Comparison of ENCODE assay signal across 8 cellular contexts in genomic region chr14:35341454-35342159, GRCh38. TPM values are rescaled to one million over a fixed set of nuclear protein-coding genes. Genes with fewer than 3 reads are reported as not detected.
DNase-seq lines count a peak whose midpoint lies in the region; FAIRE-seq and TF ChIP-seq lines count a peak whose summit lies in the region.

No MANE protein-coding gene starts in this region.

- no peaks in the 10 kb centered on the region for H3K79me2 ChIP-seq in astrocyte (ENCODE audit: insufficient read depth, low read length)
- no peaks in the 10 kb centered on the region for H3K79me2 ChIP-seq in OCI-LY7 (ENCODE audit: insufficient read depth, low read depth, low read length)

- DNase-seq in HAP-1 (ENCODE audit: low spot score in 2 of 2) = peak; percentile 49 to 89
- DNase-seq in NCI-H524 (lab: John Stamatoyannopoulos, UW) = peak; percentile 95 to 99
- DNase-seq in astrocyte (ENCODE audit: low read depth) = peak; percentile 74
- DNase-seq in left ventricle myocardium inferior = peak; percentile 95
- peak; percentile 99 for DNase-seq in prostate gland (ENCODE audit: low spot score)
- no peak for DNase-seq in OCI-M2 (lab: John Stamatoyannopoulos, UW; ENCODE audit: unreplicated experiment)
- no peak for DNase-seq in OCI-LY7 (ENCODE audit: low spot score)

- H3K36me3 Mint-ChIP-seq in astrocyte (ENCODE audit: low read depth, unreplicated experiment) = no peaks in the 10 kb centered on the region

- peak overlapping the region in 8 of 10 experiments; percentile 19 to 51 (median 36); a peak in 12 of 20 replicates for H3K4me3 ChIP-seq in BLaER1 treated with 17β-estradiol and CSF1 and Interleukin-3, amounts not matched to agents 10 nM and 100 nM
- no peak overlapping the region for H3K4me3 ChIP-seq in HAP-1
- no peak overlapping the region for H3K4me3 ChIP-seq in astrocyte (ENCODE audit: insufficient read depth, low read depth, low read length)
- peak overlapping the region; percentile 57 for H3K4me3 ChIP-seq in left ventricle myocardium inferior
- peak overlapping the region in 1 of 2 donors; percentile 11 for H3K4me3 ChIP-seq in prostate gland
- no peak overlapping the region for H3K4me3 ChIP-seq in OCI-LY7 (ENCODE audit: low read depth, low read length, poor library complexity, severe bottlenecking)

- H2AFZ ChIP-seq in astrocyte (ENCODE audit: low read depth, low read length) = peak overlapping the region; percentile 75
- no peak overlapping the region for H2AFZ ChIP-seq in OCI-LY7 (ENCODE audit: low read length)

- TF ChIP-seq POLR2A in prostate gland (IDR thresholded peaks at IDR 0.05) = peak; percentile 77

- peaks cover 80 to 96% (median 91%) of the 10 kb centered on the region in 10 experiments for H3K4me1 ChIP-seq in BLaER1 treated with 17β-estradiol and CSF1 and Interleukin-3, amounts not matched to agents 10 nM and 100 nM
- H3K4me1 ChIP-seq in HAP-1 (peaks cover 8% of the 10 kb centered on the region), astrocyte (ENCODE audit: insufficient read depth, low read length) (peaks cover 16% of the 10 kb centered on the region), left ventricle myocardium inferior (peaks cover 63% of the 10 kb centered on the region), prostate gland (replicated peaks) (peaks cover 17% of the 10 kb centered on the region), OCI-LY7 (ENCODE audit: insufficient read depth, low read length, poor library complexity, severe bottlenecking) (peaks cover 12% of the 10 kb centered on the region)

- no peak for FAIRE-seq in astrocyte (lab: Jason Lieb, UNC)

- in situ Hi-C loops in HAP-1 (cut with MboI; ENCODE audit: low sequenced_read_pairs) = no loop called here

- intact Hi-C loops in left ventricle myocardium inferior (cut with micrococcal nuclease) (no loop called here), prostate gland (cut with DNase I) (loop anchor here (2.0 to 5.0 kb wide), 2 partner anchors 46 to 61 kb away; no protein-coding TSS in a partner anchor), OCI-LY7 (cut with micrococcal nuclease; ENCODE audit: unreplicated experiment) (no loop called here)

- WGBS in prostate gland = 2% methylated on average over 12 of the region's 17 CpGs

- no TSS peak for BruUV-seq in OCI-LY7 (replicated peaks; lab: Mats Ljungman, UMichigan)

- H3K9me2 ChIP-seq in OCI-LY7 (ENCODE audit: insufficient read depth, low read length) = no peaks in the 10 kb centered on the region

- TF ChIP-seq CTCF in astrocyte (IDR thresholded peaks at IDR 0.05; ENCODE audit: insufficient read depth, low read depth, low read length) = no peak
- TF ChIP-seq CTCF in left ventricle myocardium inferior (IDR thresholded peaks at IDR 0.05; ENCODE audit: borderline replicate concordance) = no peak
- TF ChIP-seq CTCF in prostate gland (IDR thresholded peaks at IDR 0.05) = peak in 1 of 4 experiments; percentile 1
- no peak for TF ChIP-seq CTCF in OCI-LY7 (conservative IDR thresholded peaks at IDR 0.05; ENCODE audit: low read length)

- H3K4me2 ChIP-seq in BLaER1 treated with 17β-estradiol and CSF1 and Interleukin-3, amounts not matched to agents 10 nM and 100 nM = peak overlapping the region; percentile 89 to 99 (median 96)
- H3K4me2 ChIP-seq in astrocyte (ENCODE audit: low read length) (peak overlapping the region; percentile 60), OCI-LY7 (ENCODE audit: low read length) (no peak overlapping the region)

- no peak overlapping the region for H3K27ac Mint-ChIP-seq in astrocyte (ENCODE audit: unreplicated experiment)

- H3K36me3 ChIP-seq in BLaER1 treated with 17β-estradiol and CSF1 and Interleukin-3, amounts not matched to agents 10 nM and 100 nM = no peaks in the 10 kb centered on the region
- H3K36me3 ChIP-seq in HAP-1 (replicated peaks) (no peaks in the 10 kb centered on the region), astrocyte (ENCODE audit: insufficient read depth, low read length) (no peaks in the 10 kb centered on the region), left ventricle myocardium inferior (no peaks in the 10 kb centered on the region), prostate gland (no peaks in the 10 kb centered on the region), OCI-LY7 (ENCODE audit: insufficient read depth, low read length) (no peaks in the 10 kb centered on the region)

- CTCF ChIA-PET in OCI-LY7 (lab: Charles Lee; ENCODE audit: unreplicated experiment) = interaction anchor here (0.6 kb wide), 1 partner anchor 54 kb away, joined by 3 read pairs; no protein-coding TSS in a partner anchor

- no peaks in the 10 kb centered on the region for H4K20me1 ChIP-seq in BLaER1 treated with 17β-estradiol and CSF1 and Interleukin-3, amounts not matched to agents 10 nM and 100 nM
- H4K20me1 ChIP-seq in astrocyte (ENCODE audit: insufficient read depth, low read length) (no peaks in the 10 kb centered on the region), OCI-LY7 (ENCODE audit: insufficient read depth, low read length) (no peaks in the 10 kb centered on the region)

- POLR2A ChIA-PET in OCI-LY7 (lab: Charles Lee) = no interaction called here

- no peaks in the 10 kb centered on the region for H3K9me3 Mint-ChIP-seq in astrocyte (ENCODE audit: unreplicated experiment)

- H3K4me1 Mint-ChIP-seq in astrocyte (ENCODE audit: low read depth, unreplicated experiment) = peaks cover 11% of the 10 kb centered on the region

- no peaks in the 10 kb centered on the region for H3K9me3 ChIP-seq in BLaER1 treated with 17β-estradiol and CSF1 and Interleukin-3, amounts not matched to agents 10 nM and 100 nM (replicated peaks in 1 of 11)
- no peaks in the 10 kb centered on the region for H3K9me3 ChIP-seq in HAP-1
- H3K9me3 ChIP-seq in astrocyte (ENCODE audit: insufficient read depth, low read depth, low read length) = no peaks in the 10 kb centered on the region
- no peaks in the 10 kb centered on the region for H3K9me3 ChIP-seq in left ventricle myocardium inferior (replicated peaks)
- no peaks in the 10 kb centered on the region for H3K9me3 ChIP-seq in prostate gland
- no peaks in the 10 kb centered on the region for H3K9me3 ChIP-seq in OCI-LY7 (ENCODE audit: low read length)

- H3K9ac ChIP-seq in BLaER1 treated with 17β-estradiol and CSF1 and Interleukin-3, amounts not matched to agents 10 nM and 100 nM = peak overlapping the region; percentile 68 to 80 (median 76)
- no peak overlapping the region for H3K9ac ChIP-seq in astrocyte (ENCODE audit: low read length)

- H3K4me3 Mint-ChIP-seq in astrocyte (ENCODE audit: unreplicated experiment) = no peak overlapping the region

- peaks cover 3% of the 10 kb centered on the region for H3K27me3 Mint-ChIP-seq in astrocyte (ENCODE audit: low read depth, unreplicated experiment)

- H3K27ac ChIP-seq in BLaER1 treated with 17β-estradiol and CSF1 and Interleukin-3, amounts not matched to agents 10 nM and 100 nM = peak overlapping the region; percentile 66 to 89 (median 80)
- H3K27ac ChIP-seq in astrocyte (ENCODE audit: low read depth, low read length) (no peak overlapping the region), left ventricle myocardium inferior (replicated peaks) (peak overlapping the region; percentile 96), prostate gland (peak overlapping the region; percentile 94 to 95), OCI-LY7 (ENCODE audit: low read depth, low read length, poor library complexity, severe bottlenecking) (no peak overlapping the region)

- H3K27me3 ChIP-seq in BLaER1 treated with 17β-estradiol and CSF1 and Interleukin-3, amounts not matched to agents 10 nM and 100 nM = no peaks in the 10 kb centered on the region
- H3K27me3 ChIP-seq in HAP-1 (ENCODE audit: low read depth) (no peaks in the 10 kb centered on the region), astrocyte (ENCODE audit: insufficient read depth, low read length) (no peaks in the 10 kb centered on the region), left ventricle myocardium inferior (ENCODE audit: low read depth) (no peaks in the 10 kb centered on the region), prostate gland (replicated peaks; ENCODE audit: insufficient read depth) (no peaks in the 10 kb centered on the region)

RNA-seq across cellular contexts. Expression of gene PSMA6, which starts 49.4 kb away (rescaled TPM):
- total RNA-seq in astrocyte (210 and 225 TPM in 2 replicates), left ventricle myocardium inferior (179 TPM), prostate gland (100 to 1,000 TPM in 1 of 2 donors, 10 to 100 TPM in 1; 84.1 to 181 TPM), OCI-LY7 (2022) (249 and 267 TPM in 2 replicates)
- total RNA-seq in OCI-LY7 (2014; rRNA removed; shearing (Covaris generic)) = 208 and 216 TPM in 2 replicates

Comparison
In these comparisons a context has a peak if more than half of its experiments do, and no peak if none do; other contexts are left out.
1. H3K27ac ChIP-seq: peak in BLaER1 treated with 17β-estradiol and CSF1 and Interleukin-3, amounts not matched to agents 10 nM and 100 nM (11 of 11), left ventricle myocardium inferior (single experiment) and prostate gland (2 of 2); none in astrocyte (single experiment) and OCI-LY7 (single experiment).
2. H3K4me3 ChIP-seq: peak in BLaER1 treated with 17β-estradiol and CSF1 and Interleukin-3, amounts not matched to agents 10 nM and 100 nM (8 of 10) and left ventricle myocardium inferior (single experiment); none in HAP-1 (single experiment), astrocyte (single experiment) and OCI-LY7 (single experiment).
3. DNase-seq: peak in HAP-1 (2 of 2), NCI-H524 (2 of 2), astrocyte (single experiment), left ventricle myocardium inferior (single experiment) and prostate gland (single experiment); none in OCI-M2 (single experiment) and OCI-LY7 (single experiment).